15 cellular contexts compared by ENCODE assay signal in the genomic region with DNA sequence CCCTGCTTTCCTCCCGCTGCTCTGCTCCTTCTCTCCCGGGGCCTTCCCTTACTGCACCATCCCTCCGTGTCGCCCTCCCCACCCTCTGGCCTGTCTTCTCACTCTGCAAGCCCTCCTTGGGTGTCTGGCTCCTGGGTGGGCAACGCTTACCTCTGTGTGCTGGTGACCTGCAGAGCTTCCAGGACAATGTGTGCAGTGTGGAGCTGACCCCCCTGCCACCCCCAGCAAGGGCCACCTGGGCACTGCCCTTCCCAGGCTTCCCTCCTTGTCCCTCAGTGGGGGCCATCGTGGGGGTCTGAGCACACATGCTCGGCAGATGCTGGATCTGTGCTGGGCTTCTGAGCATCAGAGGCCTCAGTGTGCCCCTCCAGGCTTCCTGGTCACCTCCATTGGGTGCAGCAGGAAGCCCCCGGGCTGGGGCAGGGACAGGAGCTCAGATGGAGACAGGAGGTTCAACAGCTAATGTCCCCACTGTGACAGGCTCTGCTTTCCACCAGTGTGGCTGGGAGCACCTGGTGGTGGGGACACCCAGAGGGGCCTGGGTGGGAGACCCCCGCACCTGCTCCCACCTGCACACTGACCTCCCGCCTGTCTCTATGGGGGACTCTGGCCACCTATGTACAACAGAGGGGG. TPM values are rescaled to one million over a fixed set of nuclear protein-coding genes. Genes with fewer than 3 reads are reported as not detected.
DNase-seq lines count a peak whose midpoint lies in the region; ATAC-seq, FAIRE-seq and TF ChIP-seq lines count a peak whose summit lies in the region.
"Had no signal": no experiment of that assay in that cellular context is flagged by ENCODE, and none has a peak within 500 bp of the region (broad histone marks: within the 10 kb centered on the region; RNA-seq: fewer than 3 reads in every experiment).

No MANE protein-coding gene starts in this region.

- no peaks in the 10 kb centered on the region for H4K20me1 ChIP-seq in PC-3 (ENCODE audit: low read length)

- H3K9me3 Mint-ChIP-seq in MCF 10A (ENCODE audit: unreplicated experiment) = no peaks in the 10 kb centered on the region
- H3K9me3 Mint-ChIP-seq in activated CD8-positive, alpha-beta T cell treated with anti-CD3 and anti-CD28 coated beads for 36 hours = no peaks in the 10 kb centered on the region
- H3K9me3 Mint-ChIP-seq in stimulated activated naive CD8-positive, alpha-beta T cell treated with anti-CD3 and anti-CD28 coated beads, Interleukin-15, amount 100 ng/mL, for 72 hours = no peaks in the 10 kb centered on the region

- POLR2A ChIA-PET in MCF 10A (lab: Yijun Ruan, JAX) = no interaction called here
- POLR2A ChIA-PET in activated CD8-positive, alpha-beta T cell treated with anti-CD3 and anti-CD28 coated beads for 36 hours (lab: Charles Lee) = interaction anchor here (0.7 to 1.6 kb wide), 3 partner anchors 10 to 73 kb away, joined by 3 to 6 read pairs (median 5); partner anchors contain the start of gene TOLLIP
- POLR2A ChIA-PET in PC-3 (lab: Charles Lee; ENCODE audit: unreplicated experiment) = no interaction called here

- no peaks in the 10 kb centered on the region for H3K4me1 Mint-ChIP-seq in MCF 10A (ENCODE audit: insufficient read depth, unreplicated experiment)
- peaks cover 15% of the 10 kb centered on the region for H3K4me1 Mint-ChIP-seq in activated CD8-positive, alpha-beta T cell treated with anti-CD3 and anti-CD28 coated beads for 36 hours (ENCODE audit: low read depth)
- peaks cover 36% of the 10 kb centered on the region for H3K4me1 Mint-ChIP-seq in stimulated activated naive CD8-positive, alpha-beta T cell treated with anti-CD3 and anti-CD28 coated beads, Interleukin-15, amount 100 ng/mL, for 72 hours

- no peaks in the 10 kb centered on the region for H3F3A ChIP-seq in PC-3 (ENCODE audit: low read length, unreplicated experiment)

- DNase-seq in MCF 10A (ENCODE audit: unreplicated experiment) (no peak), breast epithelium (ENCODE audit: low spot score in 2 of 2) (no peak), kidney (peak; percentile 71), PC-3 (no peak), NCI-H2081 treated with DMSO at 0.1 percent for 48 hours (lab: John Stamatoyannopoulos, UW) (no peak), hypothalamus (lab: John Stamatoyannopoulos, UW) (no peak)
- DNase-seq in activated CD8-positive, alpha-beta T cell treated with anti-CD3 and anti-CD28 coated beads for 36 hours = no peak
- DNase-seq in stimulated activated naive CD8-positive, alpha-beta T cell treated with anti-CD3 and anti-CD28 coated beads, Interleukin-15, amount 100 ng/mL, for 72 hours = no peak
- DNase-seq: activated gamma-delta T cell, DMS 273 treated with DMSO at 0.1 percent for 48 hours, foreskin fibroblast, trophoblast cell had no signal

- no peaks in the 10 kb centered on the region for H3K79me2 ChIP-seq in PC-3 (ENCODE audit: low read length)

- ATAC-seq in activated CD8-positive, alpha-beta T cell treated with anti-CD3 and anti-CD28 coated beads for 36 hours = no peak
- no peak for ATAC-seq in stimulated activated naive CD8-positive, alpha-beta T cell treated with anti-CD3 and anti-CD28 coated beads, Interleukin-15, amount 100 ng/mL, for 72 hours
- ATAC-seq in PC-3 = no peak

- H3K4me1 ChIP-seq in breast epithelium = no peaks in the 10 kb centered on the region
- H3K4me1 ChIP-seq in kidney (ENCODE audit: control insufficient read depth in 1 of 2, insufficient read depth in 1 of 2, low read depth in 1 of 2, low read length in 2 of 2) = peaks cover 0 to 2% of the 10 kb centered on the region in 2 donors
- H3K4me1 ChIP-seq in PC-3 (ENCODE audit: insufficient read depth, low read length) = no peaks in the 10 kb centered on the region; the same call in 1 of the 2 replicates

- no peak overlapping the region for H3K27ac Mint-ChIP-seq in MCF 10A (ENCODE audit: low read depth, unreplicated experiment)
- peak overlapping the region; percentile 76 for H3K27ac Mint-ChIP-seq in activated CD8-positive, alpha-beta T cell treated with anti-CD3 and anti-CD28 coated beads for 36 hours
- peak overlapping the region in 1 of 2 donors; percentile 91 for H3K27ac Mint-ChIP-seq in stimulated activated naive CD8-positive, alpha-beta T cell treated with anti-CD3 and anti-CD28 coated beads, Interleukin-15, amount 100 ng/mL, for 72 hours

- H3K9ac ChIP-seq in kidney (ENCODE audit: low read length in 2 of 2) (no peak overlapping the region), PC-3 (ENCODE audit: low read length) (no peak overlapping the region)

- no peak overlapping the region for H3K27ac ChIP-seq in breast epithelium
- H3K27ac ChIP-seq in kidney (ENCODE audit: low read depth in 2 of 2, low read length in 2 of 2) = no peak overlapping the region
- no peak overlapping the region for H3K27ac ChIP-seq in PC-3 (ENCODE audit: low read length)
- H3K27ac ChIP-seq: right lobe of liver had no signal

- H3K36me3 ChIP-seq in breast epithelium = no peaks in the 10 kb centered on the region
- no peaks in the 10 kb centered on the region for H3K36me3 ChIP-seq in kidney (ENCODE audit: control insufficient read depth in 1 of 2, insufficient read depth in 2 of 2, low read length in 2 of 2)
- no peaks in the 10 kb centered on the region for H3K36me3 ChIP-seq in PC-3 (ENCODE audit: low read depth, low read length)
- H3K36me3 ChIP-seq: Peyer's patch, right lobe of liver had no signal

- no peak overlapping the region for H2AFZ ChIP-seq in PC-3 (ENCODE audit: low read length)

- intact Hi-C loops in MCF 10A (cut with micrococcal nuclease) = loop anchor here (10.0 kb wide), 1 partner anchor 77 kb away; the partner anchor contains the start of gene TOLLIP
- intact Hi-C loops in breast epithelium (cut with DNase I; ENCODE audit: low total_unique reads) = no loop called here
- intact Hi-C loops in activated CD8-positive, alpha-beta T cell treated with anti-CD3 and anti-CD28 coated beads for 36 hours (cut with micrococcal nuclease) = no loop called here
- intact Hi-C loops in kidney (cut with DNase I) = no loop called here
- intact Hi-C loops in PC-3 (cut with micrococcal nuclease) = loop anchor here (10.0 kb wide), 1 partner anchor 77 kb away; the partner anchor contains the start of gene TOLLIP

- peak overlapping the region; percentile 66 for H3K4me3 Mint-ChIP-seq in MCF 10A (ENCODE audit: unreplicated experiment)
- H3K4me3 Mint-ChIP-seq in activated CD8-positive, alpha-beta T cell treated with anti-CD3 and anti-CD28 coated beads for 36 hours = peak overlapping the region; percentile 70
- peak overlapping the region; percentile 84 to 86 for H3K4me3 Mint-ChIP-seq in stimulated activated naive CD8-positive, alpha-beta T cell treated with anti-CD3 and anti-CD28 coated beads, Interleukin-15, amount 100 ng/mL, for 72 hours

- BruUV-seq in MCF 10A (replicated peaks; lab: Mats Ljungman, UMichigan) (no TSS peak), PC-3 (replicated peaks; lab: Mats Ljungman, UMichigan) (no TSS peak)

- no peaks in the 10 kb centered on the region for H3K9me3 ChIP-seq in breast epithelium
- H3K9me3 ChIP-seq in kidney (ENCODE audit: control insufficient read depth in 1 of 2, low read length in 2 of 2) = no peaks in the 10 kb centered on the region
- H3K9me3 ChIP-seq in PC-3 (ENCODE audit: low read length) = no peaks in the 10 kb centered on the region
- H3K9me3 ChIP-seq: Peyer's patch, right lobe of liver had no signal

- no peaks in the 10 kb centered on the region for H3K9me2 ChIP-seq in PC-3 (replicated peaks; ENCODE audit: low read length)

- CTCF ChIA-PET in MCF 10A (lab: Yijun Ruan, JAX) (interaction anchor here (0.6 kb wide), 1 partner anchor 164 kb away, joined by 4 read pairs; no protein-coding TSS in a partner anchor), PC-3 (lab: Charles Lee) (no interaction called here)
- CTCF ChIA-PET in activated CD8-positive, alpha-beta T cell treated with anti-CD3 and anti-CD28 coated beads for 36 hours (lab: Charles Lee) = interaction anchor here (0.7 kb wide), 1 partner anchor 31 kb away, joined by 3 read pairs; no protein-coding TSS in a partner anchor

- no peak overlapping the region for H3K4me2 ChIP-seq in PC-3 (ENCODE audit: low read length)

- no peak for TF ChIP-seq POLR2A in breast epithelium (IDR thresholded peaks at IDR 0.05)

- no peaks in the 10 kb centered on the region for H3K36me3 Mint-ChIP-seq in MCF 10A (ENCODE audit: insufficient read depth, unreplicated experiment)
- no peaks in the 10 kb centered on the region for H3K36me3 Mint-ChIP-seq in activated CD8-positive, alpha-beta T cell treated with anti-CD3 and anti-CD28 coated beads for 36 hours (ENCODE audit: low read depth)

- H3K4me3 ChIP-seq in breast epithelium (no peak overlapping the region), kidney (ENCODE audit: low read length in 2 of 2) (no peak overlapping the region), PC-3 (ENCODE audit: low read length) (no peak overlapping the region)
- H3K4me3 ChIP-seq: right lobe of liver had no signal

- H3K27me3 ChIP-seq in breast epithelium (no peaks in the 10 kb centered on the region), PC-3 (ENCODE audit: low read length) (no peaks in the 10 kb centered on the region)
- H3K27me3 ChIP-seq: Peyer's patch, right lobe of liver had no signal

- no peak for FAIRE-seq in kidney (lab: Jason Lieb, UNC)
- FAIRE-seq: GM19239 had no signal

- H3K27me3 Mint-ChIP-seq in MCF 10A (ENCODE audit: insufficient read depth, unreplicated experiment) = no peaks in the 10 kb centered on the region
- peaks cover 7% of the 10 kb centered on the region for H3K27me3 Mint-ChIP-seq in activated CD8-positive, alpha-beta T cell treated with anti-CD3 and anti-CD28 coated beads for 36 hours
- peaks cover 19% of the 10 kb centered on the region for H3K27me3 Mint-ChIP-seq in stimulated activated naive CD8-positive, alpha-beta T cell treated with anti-CD3 and anti-CD28 coated beads, Interleukin-15, amount 100 ng/mL, for 72 hours

- TF ChIP-seq CTCF in MCF 10A (IDR thresholded peaks at IDR 0.05; ENCODE audit: unreplicated experiment) (no peak), breast epithelium (IDR thresholded peaks at IDR 0.05) (no peak), kidney (IDR thresholded peaks at IDR 0.05; ENCODE audit: borderline replicate concordance, extremely low read depth, insufficient read depth) (no peak), PC-3 (conservative IDR thresholded peaks at IDR 0.05; ENCODE audit: low read depth, low read length) (no peak)
- TF ChIP-seq CTCF in activated CD8-positive, alpha-beta T cell treated with anti-CD3 and anti-CD28 coated beads for 36 hours (IDR thresholded peaks at IDR 0.05) = no peak

RNA-seq across cellular contexts. Expression of gene BRSK2, which starts 7.8 kb away (rescaled TPM):
- total RNA-seq in MCF 10A (2022) (0.34 and 0.44 TPM in 2 replicates), breast epithelium (under 1 TPM; 0.15 to 0.80 (median 0.66) TPM), kidney (1.2 TPM), PC-3 (2014; rRNA removed) (1.2 and 2.8 TPM in 2 replicates)
- 1 to 10 TPM; 1.1 to 2.0 TPM for total RNA-seq in activated CD8-positive, alpha-beta T cell treated with anti-CD3 and anti-CD28 coated beads for 36 hours
- 0.43 TPM for polyA plus RNA-seq in kidney (ENCODE audit: insufficient read depth, low read depth, low replicate concordance)

Comparison
In these comparisons a context has a peak if more than half of its experiments do, and no peak if none do; other contexts are left out.
1. intact Hi-C loops: an anchor here in MCF 10A (10.0 kb wide) and PC-3 (10.0 kb wide); none called in breast epithelium, activated CD8-positive, alpha-beta T cell treated with anti-CD3 and anti-CD28 coated beads for 36 hours and kidney.